13 cellular contexts compared by ENCODE assay signal in the genomic region with DNA sequence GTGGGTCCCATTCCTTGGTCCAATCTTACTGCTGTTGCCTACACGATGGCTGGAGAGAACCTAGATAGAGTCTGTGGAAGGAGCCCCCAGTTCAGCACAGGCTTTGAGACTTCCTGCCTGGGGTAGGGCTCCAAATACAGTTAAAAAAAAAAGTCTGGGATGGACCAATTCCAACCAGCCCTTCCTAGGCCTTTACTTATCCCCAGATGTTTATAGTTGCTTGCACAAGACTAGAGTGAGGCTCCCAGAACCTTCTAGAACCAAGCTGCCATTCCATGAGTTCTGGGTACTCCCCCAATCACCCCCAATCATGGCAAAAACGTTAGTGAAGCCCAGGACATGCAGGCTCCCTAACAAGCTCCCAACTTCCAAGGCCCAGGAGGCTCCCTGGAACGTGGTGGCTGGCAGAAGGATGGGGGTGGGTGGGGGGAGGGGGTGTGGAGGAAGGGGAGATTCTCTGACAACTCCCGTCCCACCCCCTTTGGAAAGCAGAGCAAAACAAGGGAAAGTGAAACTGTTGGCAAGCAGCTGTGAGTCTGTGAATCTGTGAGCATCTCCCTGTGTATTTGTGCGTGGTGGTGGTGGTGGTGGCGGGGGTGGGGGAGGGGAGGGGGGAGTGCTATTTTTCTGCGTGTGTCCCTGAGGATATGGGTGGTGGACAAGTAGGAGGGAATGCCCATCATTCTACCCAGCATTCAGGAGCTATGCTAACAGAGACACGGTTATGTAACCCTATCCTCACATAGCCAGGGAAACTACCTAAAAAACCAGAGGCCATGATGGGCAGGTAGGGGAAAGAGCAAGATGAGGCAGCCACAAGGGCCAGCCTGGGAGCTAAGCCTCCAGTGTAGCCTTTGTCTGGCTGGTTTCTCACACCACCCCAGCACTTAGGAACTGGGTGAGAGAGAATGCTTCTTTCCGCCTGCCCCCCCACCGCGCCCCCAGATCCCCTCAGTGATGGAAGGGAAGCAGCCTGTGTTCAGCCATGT. TPM values are rescaled to one million over a fixed set of nuclear protein-coding genes. Genes with fewer than 3 reads are reported as not detected.
DNase-seq lines count a peak whose midpoint lies in the region; ATAC-seq, FAIRE-seq and TF ChIP-seq lines count a peak whose summit lies in the region.
"Had no signal": no experiment of that assay in that cellular context is flagged by ENCODE, and none has a peak within 500 bp of the region (broad histone marks: within the 10 kb centered on the region; RNA-seq: fewer than 3 reads in every experiment).

No MANE protein-coding gene starts in this region.

- no peaks in the 10 kb centered on the region for H3K27me3 Mint-ChIP-seq in activated T-helper 1 cell treated with anti-CD3 and anti-CD28 coated beads, Interleukin-12 subunit alpha, Interleukin-12 subunit beta, Interleukin-2, Interleukin-4 antibody, amounts not matched to agents 30 ng/mL and 10 ng/mL and 1 ng/mL, durations not matched to agents 14 hours and 24 hours and 36 hours (ENCODE audit: insufficient read depth)

- H3K4me1 Mint-ChIP-seq in activated T-helper 1 cell treated with anti-CD3 and anti-CD28 coated beads, Interleukin-12 subunit alpha, Interleukin-12 subunit beta, Interleukin-2, Interleukin-4 antibody, amounts not matched to agents 30 ng/mL and 10 ng/mL and 1 ng/mL, durations not matched to agents 14 hours and 24 hours and 36 hours (ENCODE audit: low read depth) = peaks cover 24% of the 10 kb centered on the region

- peaks cover 2% of the 10 kb centered on the region for H3K36me3 Mint-ChIP-seq in activated T-helper 1 cell treated with anti-CD3 and anti-CD28 coated beads, Interleukin-12 subunit alpha, Interleukin-12 subunit beta, Interleukin-2, Interleukin-4 antibody, amounts not matched to agents 30 ng/mL and 10 ng/mL and 1 ng/mL, durations not matched to agents 14 hours and 24 hours and 36 hours (ENCODE audit: low read depth)

- H3K4me3 ChIP-seq in OCI-LY1 (ENCODE audit: low read depth, low read length, poor library complexity, severe bottlenecking) = peak overlapping the region; percentile 63
- peak overlapping the region in 1 of 2 donors; percentile 80 for H3K4me3 ChIP-seq in small intestine (ENCODE audit: low read depth in 1 of 2, low read length in 2 of 2)
- no peak overlapping the region for H3K4me3 ChIP-seq in aorta (ENCODE audit: low read length in 2 of 2)
- no peak overlapping the region for H3K4me3 ChIP-seq in esophagus muscularis mucosa
- H3K4me3 ChIP-seq: tibial nerve had no signal

- no peaks in the 10 kb centered on the region for H3K9me2 ChIP-seq in OCI-LY1 (ENCODE audit: low read depth, low read length)

- no peaks in the 10 kb centered on the region for H3K27me3 ChIP-seq in OCI-LY1 (ENCODE audit: insufficient read depth, low read length)
- no peaks in the 10 kb centered on the region for H3K27me3 ChIP-seq in small intestine (ENCODE audit: control insufficient read depth in 2 of 2, insufficient read depth in 2 of 2, low read length in 2 of 2)
- H3K27me3 ChIP-seq in aorta (ENCODE audit: control insufficient read depth in 1 of 2, insufficient read depth in 2 of 2, low read length in 1 of 2) = no peaks in the 10 kb centered on the region
- no peaks in the 10 kb centered on the region for H3K27me3 ChIP-seq in esophagus muscularis mucosa
- H3K27me3 ChIP-seq: tibial nerve had no signal

- H3K27ac Mint-ChIP-seq in activated T-helper 1 cell treated with anti-CD3 and anti-CD28 coated beads, Interleukin-12 subunit alpha, Interleukin-12 subunit beta, Interleukin-2, Interleukin-4 antibody, amounts not matched to agents 30 ng/mL and 10 ng/mL and 1 ng/mL, durations not matched to agents 14 hours and 24 hours and 36 hours = no peak overlapping the region

- no peaks in the 10 kb centered on the region for H3K9me3 ChIP-seq in OCI-LY1 (ENCODE audit: low read length)
- H3K9me3 ChIP-seq in small intestine (ENCODE audit: control insufficient read depth, low read depth) = no peaks in the 10 kb centered on the region
- no peaks in the 10 kb centered on the region for H3K9me3 ChIP-seq in aorta (ENCODE audit: control insufficient read depth, low read length)
- H3K9me3 ChIP-seq in esophagus muscularis mucosa = no peaks in the 10 kb centered on the region
- H3K9me3 ChIP-seq: tibial nerve had no signal

- peak overlapping the region; percentile 8; the same call in 1 of the 2 replicates for H3K4me2 ChIP-seq in OCI-LY1 (ENCODE audit: low read length)

- TF ChIP-seq POLR2A in GM12891 (IDR thresholded peaks at IDR 0.05; ENCODE audit: low read depth, low read length) (no peak), GM18505 (IDR thresholded peaks at IDR 0.05; ENCODE audit: borderline replicate concordance, extremely low read depth, insufficient read depth, insufficient read length) (no peak), esophagus muscularis mucosa (IDR thresholded peaks at IDR 0.05; ENCODE audit: low read depth) (no peak)

- no peaks in the 10 kb centered on the region for H4K20me1 ChIP-seq in OCI-LY1 (ENCODE audit: insufficient read depth, low read length)

- H2AFZ ChIP-seq in OCI-LY1 (ENCODE audit: low read length) = no peak overlapping the region
- H2AFZ ChIP-seq: parathyroid adenoma had no signal

- no peak for DNase-seq in GM12891 (ENCODE audit: insufficient read length, low spot score)
- DNase-seq in fibroblast of gingiva (ENCODE audit: low read depth) = peak; percentile 30
- peak; percentile 40 for DNase-seq in small intestine
- DNase-seq in aorta = no peak
- DNase-seq in activated T-helper 1 cell treated with anti-CD3 and anti-CD28 coated beads, Interleukin-12 subunit alpha, Interleukin-12 subunit beta, Interleukin-2, Interleukin-4 antibody, amounts not matched to agents 30 ng/mL and 10 ng/mL and 1 ng/mL, durations not matched to agents 14 hours and 24 hours and 36 hours (ENCODE audit: low spot score) = no peak
- DNase-seq in esophagus muscularis mucosa (ENCODE audit: extremely low spot score) = no peak
- DNase-seq: NCI-H1417; NK-92 treated with Interleukin-12 subunit alpha and Interleukin-12 subunit beta, amount 100 ng/mL, for 24 hours had no signal

- H3K9ac ChIP-seq in OCI-LY1 (ENCODE audit: low read length) = no peak overlapping the region; the same call in 1 of the 2 replicates
- H3K9ac ChIP-seq: parathyroid adenoma had no signal

- intact Hi-C loops in aorta (cut with DNase I) (loop anchor here in 1 of 2 donors (2.0 to 5.0 kb wide), 2 partner anchors 99 to 179 kb away; partner anchors contain the start of genes GMPPB and INKA1), esophagus muscularis mucosa (cut with DNase I) (loop anchor here (5.0 kb wide), 1 partner anchor 59 kb away; no protein-coding TSS in a partner anchor)
- intact Hi-C loops in activated T-helper 1 cell treated with anti-CD3 and anti-CD28 coated beads, Interleukin-12 subunit alpha, Interleukin-12 subunit beta, Interleukin-2, Interleukin-4 antibody, amounts not matched to agents 30 ng/mL and 10 ng/mL and 1 ng/mL, durations not matched to agents 14 hours and 24 hours and 36 hours (cut with micrococcal nuclease) = loop anchor here (5.0 kb wide), 2 partner anchors 114 to 364 kb away; partner anchors contain the start of gene IP6K1

- H3K4me1 ChIP-seq in OCI-LY1 (ENCODE audit: insufficient read depth, low read length, severe bottlenecking) = peaks cover 40% of the 10 kb centered on the region
- H3K4me1 ChIP-seq in small intestine (ENCODE audit: control insufficient read depth in 2 of 2, insufficient read depth in 1 of 2, low read depth in 1 of 2, low read length in 1 of 2) = peaks cover 4 to 6% of the 10 kb centered on the region in 2 donors
- peaks cover 0 to 3% of the 10 kb centered on the region in 2 donors for H3K4me1 ChIP-seq in aorta (ENCODE audit: control insufficient read depth in 1 of 2, insufficient read depth in 2 of 2, low read length in 2 of 2)
- H3K4me1 ChIP-seq in esophagus muscularis mucosa = peaks cover 28 to 59% (median 52%) of the 10 kb centered on the region in 4 donors

- H3K9me3 Mint-ChIP-seq in activated T-helper 1 cell treated with anti-CD3 and anti-CD28 coated beads, Interleukin-12 subunit alpha, Interleukin-12 subunit beta, Interleukin-2, Interleukin-4 antibody, amounts not matched to agents 30 ng/mL and 10 ng/mL and 1 ng/mL, durations not matched to agents 14 hours and 24 hours and 36 hours = no peaks in the 10 kb centered on the region

- no peak for TF ChIP-seq CTCF in OCI-LY1 (IDR thresholded peaks at IDR 0.05; ENCODE audit: low read length)
- no peak for TF ChIP-seq CTCF in esophagus muscularis mucosa (IDR thresholded peaks at IDR 0.05)

- H3K4me3 Mint-ChIP-seq in activated T-helper 1 cell treated with anti-CD3 and anti-CD28 coated beads, Interleukin-12 subunit alpha, Interleukin-12 subunit beta, Interleukin-2, Interleukin-4 antibody, amounts not matched to agents 30 ng/mL and 10 ng/mL and 1 ng/mL, durations not matched to agents 14 hours and 24 hours and 36 hours = no peak overlapping the region

- H3K36me3 ChIP-seq in OCI-LY1 (ENCODE audit: insufficient read depth, low read length) (no peaks in the 10 kb centered on the region), small intestine (ENCODE audit: control insufficient read depth in 2 of 2, insufficient read depth in 2 of 2, low read length in 2 of 2) (peaks cover 0 to 7% of the 10 kb centered on the region in 2 donors), aorta (ENCODE audit: control insufficient read depth in 1 of 2, insufficient read depth in 2 of 2, low read length in 1 of 2) (no peaks in the 10 kb centered on the region), esophagus muscularis mucosa (peaks cover 0 to 16% (median 1%) of the 10 kb centered on the region in 4 donors)
- H3K36me3 ChIP-seq: tibial nerve had no signal

- WGBS in small intestine, 3 donors = 32 to 48% (median 44%) methylated on average over 9 to 11 of the region's 11 CpGs
- 70 to 78% methylated on average over 10 to 11 of the region's 11 CpGs for WGBS in aorta, 2 donors
- WGBS in esophagus muscularis mucosa = 66% methylated on average over 11 of the region's 11 CpGs

- TF ChIP-seq EP300 in esophagus muscularis mucosa (IDR thresholded peaks at IDR 0.05) = no peak

- ATAC-seq in aorta (ENCODE audit: low FRiP score) = no peak
- no peak for ATAC-seq in GM18505 (IDR thresholded peaks at IDR 0.05; ENCODE audit: unreplicated experiment)

- H3K27ac ChIP-seq in OCI-LY1 (ENCODE audit: low read depth, low read length, poor library complexity, severe bottlenecking) (no peak overlapping the region), small intestine (ENCODE audit: low read depth in 1 of 2, low read length in 1 of 2) (peak overlapping the region; percentile 97 to 98), aorta (ENCODE audit: low read depth in 1 of 2, low read length in 2 of 2) (peak overlapping the region in 1 of 2 donors; percentile 52), esophagus muscularis mucosa (replicated peaks in 1 of 4) (peak overlapping the region in 1 of 4 donors; percentile 11)
- H3K27ac ChIP-seq: parathyroid adenoma had no signal

- H3K79me2 ChIP-seq in OCI-LY1 (ENCODE audit: insufficient read depth, low read length) = no peaks in the 10 kb centered on the region
- H3K79me2 ChIP-seq: parathyroid adenoma had no signal

- FAIRE-seq in GM12891 (lab: Jason Lieb, UNC) (peak; percentile 78), small intestine (lab: Jason Lieb, UNC) (no peak)

- H3F3A ChIP-seq in OCI-LY1 (ENCODE audit: insufficient read depth, low read length) = no peaks in the 10 kb centered on the region

RNA-seq across cellular contexts. Expression of gene MST1R, which starts 2.0 kb away (rescaled TPM):
- 4.4 TPM for polyA plus RNA-seq in GM12891 (2012; ENCODE audit: low read depth, missing spikeins)
- polyA plus RNA-seq in small intestine = 100 to 1,000 TPM in 2 of 3 donors, 10 to 100 TPM in 1; 50.3 to 145 (median 119) TPM
- total RNA-seq in aorta = 10 to 100 TPM in 1 of 2 donors, 1 to 10 TPM in 1; 2.7 to 13.1 TPM
- polyA plus RNA-seq in aorta = 1 to 10 TPM; 7.4 to 7.6 TPM
- total RNA-seq in activated T-helper 1 cell treated with anti-CD3 and anti-CD28 coated beads, Interleukin-12 subunit alpha, Interleukin-12 subunit beta, Interleukin-2, Interleukin-4 antibody, amounts not matched to agents 30 ng/mL and 10 ng/mL and 1 ng/mL, durations not matched to agents 14 hours and 24 hours and 36 hours = 1.6 and 2.5 TPM in 2 replicates
- 1 to 10 TPM; 1.7 to 6.6 (median 3.6) TPM for total RNA-seq in esophagus muscularis mucosa

RNA-seq across cellular contexts. Expression of gene MON1A, which starts 28.0 kb away (rescaled TPM):
- 4.7 TPM for polyA plus RNA-seq in GM12891 (2012; ENCODE audit: low read depth, missing spikeins)
- 10 to 100 TPM; 28.6 to 48.1 (median 31.2) TPM for polyA plus RNA-seq in small intestine
- total RNA-seq in aorta = 1 to 10 TPM; 7.5 to 9.6 TPM
- 10 to 100 TPM in 1 of 2 donors, 1 to 10 TPM in 1; 8.9 to 11.4 TPM for polyA plus RNA-seq in aorta
- total RNA-seq in activated T-helper 1 cell treated with anti-CD3 and anti-CD28 coated beads, Interleukin-12 subunit alpha, Interleukin-12 subunit beta, Interleukin-2, Interleukin-4 antibody, amounts not matched to agents 30 ng/mL and 10 ng/mL and 1 ng/mL, durations not matched to agents 14 hours and 24 hours and 36 hours = 15.5 and 17.3 TPM in 2 replicates
- 10 to 100 TPM in 3 of 4 donors, 1 to 10 TPM in 1; 9.9 to 19.1 (median 15.7) TPM for total RNA-seq in esophagus muscularis mucosa

RNA-seq across cellular contexts. Expression of gene CAMKV, which starts 31.9 kb away (rescaled TPM):
- 0.10 TPM for polyA plus RNA-seq in GM12891 (2012; ENCODE audit: low read depth, missing spikeins)
- polyA plus RNA-seq in small intestine = under 1 TPM in 2 of 3 donors, not detected in 1; 0.15 to 0.81 TPM
- not detected for total RNA-seq in aorta
- not detected for polyA plus RNA-seq in aorta
- total RNA-seq in activated T-helper 1 cell treated with anti-CD3 and anti-CD28 coated beads, Interleukin-12 subunit alpha, Interleukin-12 subunit beta, Interleukin-2, Interleukin-4 antibody, amounts not matched to agents 30 ng/mL and 10 ng/mL and 1 ng/mL, durations not matched to agents 14 hours and 24 hours and 36 hours = 0.96 and 1.0 TPM in 2 replicates
- total RNA-seq in esophagus muscularis mucosa = under 1 TPM in 1 of 4 donors, not detected in 3; 0.13 TPM
- total RNA-seq: kidney epithelial cell, tibial nerve had no signal

RNA-seq across cellular contexts. Expression of gene RBM6, which starts 38.3 kb away (rescaled TPM):
- polyA plus RNA-seq in GM12891 (2012; ENCODE audit: low read depth, missing spikeins) = 55.3 TPM
- polyA plus RNA-seq in small intestine (100 to 1,000 TPM in 2 of 3 donors, 10 to 100 TPM in 1; 61.0 to 409 (median 207) TPM), aorta (100 to 1,000 TPM in 1 of 2 donors, 10 to 100 TPM in 1; 47.0 to 271 TPM)
- total RNA-seq in aorta (100 to 1,000 TPM; 103 to 154 TPM), esophagus muscularis mucosa (100 to 1,000 TPM in 1 of 4 donors, 10 to 100 TPM in 3; 57.9 to 100 (median 66.9) TPM)
- 99.0 and 100 TPM in 2 replicates for total RNA-seq in activated T-helper 1 cell treated with anti-CD3 and anti-CD28 coated beads, Interleukin-12 subunit alpha, Interleukin-12 subunit beta, Interleukin-2, Interleukin-4 antibody, amounts not matched to agents 30 ng/mL and 10 ng/mL and 1 ng/mL, durations not matched to agents 14 hours and 24 hours and 36 hours

RNA-seq across cellular contexts. Expression of gene TRAIP, which starts 45.3 kb away (rescaled TPM):
- polyA plus RNA-seq in GM12891 (2012; ENCODE audit: low read depth, missing spikeins) = 10.2 TPM
- polyA plus RNA-seq in small intestine = 1 to 10 TPM; 1.4 to 8.1 (median 3.4) TPM
- 1 to 10 TPM in 1 of 2 donors, under 1 TPM in 1; 0.94 to 2.6 TPM for total RNA-seq in aorta
- 1 to 10 TPM in 1 of 2 donors, under 1 TPM in 1; 0.63 to 3.1 TPM for polyA plus RNA-seq in aorta
- total RNA-seq in activated T-helper 1 cell treated with anti-CD3 and anti-CD28 coated beads, Interleukin-12 subunit alpha, Interleukin-12 subunit beta, Interleukin-2, Interleukin-4 antibody, amounts not matched to agents 30 ng/mL and 10 ng/mL and 1 ng/mL, durations not matched to agents 14 hours and 24 hours and 36 hours = 26.5 and 27.9 TPM in 2 replicates
- total RNA-seq in esophagus muscularis mucosa = 1 to 10 TPM in 2 of 4 donors, under 1 TPM in 1, not detected in 1; 0.84 to 1.4 (median 1.3) TPM

Comparison
In these comparisons a context has a peak if more than half of its experiments do, and no peak if none do; other contexts are left out.
1. DNase-seq: peak in fibroblast of gingiva (single experiment) and small intestine (single experiment); none in GM12891 (single experiment), aorta (0 of 2), activated T-helper 1 cell treated with anti-CD3 and anti-CD28 coated beads, Interleukin-12 subunit alpha, Interleukin-12 subunit beta, Interleukin-2, Interleukin-4 antibody, amounts not matched to agents 30 ng/mL and 10 ng/mL and 1 ng/mL, durations not matched to agents 14 hours and 24 hours and 36 hours (single experiment) and esophagus muscularis mucosa (single experiment).